ENCODE assay signal across 8 cellular contexts in the genomic region with DNA sequence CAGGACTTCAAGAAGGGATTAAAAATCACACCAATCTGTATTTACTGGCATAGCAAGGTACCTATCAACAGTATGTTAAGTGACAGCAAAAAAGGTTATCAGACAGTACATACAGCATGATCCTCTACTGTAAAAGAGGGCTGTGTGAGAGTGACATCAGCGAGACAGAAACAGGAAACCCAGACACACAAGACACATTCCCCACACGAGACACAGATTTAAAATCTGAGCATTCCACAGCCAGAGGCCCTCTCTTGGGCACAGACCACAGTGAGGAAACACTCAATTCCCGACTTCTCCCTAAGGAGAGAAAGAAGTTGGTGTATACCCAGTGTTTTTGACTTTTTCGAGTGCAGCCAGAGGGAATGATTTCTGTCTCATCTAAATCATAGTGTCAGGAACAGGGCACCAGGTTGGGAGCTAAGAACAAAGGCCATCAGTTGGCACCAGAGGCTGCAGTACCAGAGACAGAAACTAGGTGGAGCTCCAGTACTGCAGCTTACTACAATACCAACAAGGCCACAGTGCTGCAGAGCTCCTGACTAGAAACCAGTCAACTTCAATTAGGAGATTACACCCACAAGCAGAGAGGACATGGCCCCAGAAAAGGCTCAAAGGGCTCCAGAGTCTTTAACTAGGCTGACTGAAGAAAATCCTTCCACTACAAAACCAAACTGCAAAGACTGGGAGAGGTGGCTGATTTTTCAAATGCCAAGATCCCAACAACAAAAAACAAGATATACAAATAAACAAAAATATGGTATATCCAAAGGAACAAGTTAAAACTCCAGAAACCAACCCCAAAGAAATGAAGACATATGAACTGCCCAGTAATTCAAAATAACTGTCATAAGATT. TPM values are rescaled to one million over a fixed set of nuclear protein-coding genes. Genes with fewer than 3 reads are reported as not detected.
DNase-seq lines count a peak whose midpoint lies in the region; ATAC-seq, FAIRE-seq and TF ChIP-seq lines count a peak whose summit lies in the region.

No MANE protein-coding gene starts in this region.

- no peak for TF ChIP-seq POLR2A in GM12892 (IDR thresholded peaks at IDR 0.05; ENCODE audit: low read depth, low read length)

- peak; percentile 95 for FAIRE-seq in GM12892 (lab: Jason Lieb, UNC)

- DNase-seq in GM12892 (ENCODE audit: insufficient read length) (peak; percentile 23), HS-27A (ENCODE audit: low read depth) (peak; percentile 54), NCI-H82 (lab: John Stamatoyannopoulos, UW) (peak; percentile 89), dermis blood vessel endothelial cell (peak; percentile 93), lung microvascular endothelial cell (ENCODE audit: low read depth in 2 of 2) (peak; percentile 88 to 90)
- peak; percentile 79 for DNase-seq in activated CD4-positive, alpha-beta T cell treated with anti-CD3 and anti-CD28 coated beads, Interleukin-2, amount 50 U/mL, for 1 hour
- peak; percentile 38 for DNase-seq in stimulated activated CD8-positive, alpha-beta memory T cell treated with anti-CD3 and anti-CD28 coated beads, Interleukin-15, amount 100 ng/mL, for 24 hours (ENCODE audit: low read depth)

- ATAC-seq in GM21515 (IDR thresholded peaks at IDR 0.05; ENCODE audit: unreplicated experiment) = no peak

RNA-seq across cellular contexts. Expression of gene UNC50, which starts 41.0 kb away (rescaled TPM):
- 33.3 TPM for polyA plus RNA-seq in GM12892 (2012; ENCODE audit: missing spikeins)
- total RNA-seq in dermis blood vessel endothelial cell (48.2 and 58.0 TPM in 2 replicates), lung microvascular endothelial cell (30.7 and 44.8 TPM in 2 replicates)

RNA-seq across cellular contexts. Expression of gene COA5, which starts 41.1 kb away (rescaled TPM):
- polyA plus RNA-seq in GM12892 (2012; ENCODE audit: missing spikeins) = 38.7 TPM
- 20.0 and 23.7 TPM in 2 replicates for total RNA-seq in dermis blood vessel endothelial cell
- total RNA-seq in lung microvascular endothelial cell = 17.4 and 24.8 TPM in 2 replicates

Comparison
In these comparisons a context has a peak if more than half of its experiments do, and no peak if none do; other contexts are left out.
1. DNase-seq: peak in every context shown above with its lines; median percentile 93 in dermis blood vessel endothelial cell; 89 in NCI-H82; 89 in lung microvascular endothelial cell; 79 in activated CD4-positive, alpha-beta T cell treated with anti-CD3 and anti-CD28 coated beads, Interleukin-2, amount 50 U/mL, for 1 hour; 54 in HS-27A; 38 in stimulated activated CD8-positive, alpha-beta memory T cell treated with anti-CD3 and anti-CD28 coated beads, Interleukin-15, amount 100 ng/mL, for 24 hours; 23 in GM12892.